In genomic region chr6:151292974-151293373, GRCh38 we compare ENCODE assay signal across 18 cellular contexts. TPM values are rescaled to one million over a fixed set of nuclear protein-coding genes. Genes with fewer than 3 reads are reported as not detected.
DNase-seq lines count a peak whose midpoint lies in the region; ATAC-seq and TF ChIP-seq lines count a peak whose summit lies in the region.
"Had no signal": no experiment of that assay in that cellular context is flagged by ENCODE, and none has a peak within 500 bp of the region (broad histone marks: within the 10 kb centered on the region; RNA-seq: fewer than 3 reads in every experiment).

No MANE protein-coding gene starts in this region.

- no peaks in the 10 kb centered on the region for H3K27me3 ChIP-seq in brain microvascular endothelial cell (replicated peaks)
- H3K27me3 ChIP-seq in lower lobe of right lung (ENCODE audit: low read depth): no peaks in the 10 kb centered on the region
- no peaks in the 10 kb centered on the region for H3K27me3 ChIP-seq in subcutaneous abdominal adipose tissue (ENCODE audit: control insufficient read depth in 5 of 5, insufficient read depth in 4 of 5, low read length in 5 of 5)
- H3K27me3 ChIP-seq in adrenal gland: no peaks in the 10 kb centered on the region
- H3K27me3 ChIP-seq: SJSA1 had no signal

- WGBS in adrenal gland, 4 donors: 52 to 75% (median 61%) methylated on average over 3 of the region's 3 CpGs

- no peaks in the 10 kb centered on the region for H3K9me3 ChIP-seq in lower lobe of right lung
- no peaks in the 10 kb centered on the region for H3K9me3 ChIP-seq in subcutaneous abdominal adipose tissue (ENCODE audit: control insufficient read depth in 5 of 5, low read length in 5 of 5)
- H3K9me3 ChIP-seq in adrenal gland (replicated peaks in 1 of 3): no peaks in the 10 kb centered on the region
- H3K9me3 ChIP-seq: neutrophil, SJSA1 had no signal

- intact Hi-C loops in lower lobe of right lung (cut with DNase I) (no loop called here), adrenal gland (cut with DNase I) (no loop called here)

- H3K27ac ChIP-seq in brain microvascular endothelial cell: peak overlapping the region; percentile 76
- peak overlapping the region; percentile 67 for H3K27ac ChIP-seq in lower lobe of right lung
- peak overlapping the region; percentile 61 for H3K27ac ChIP-seq in subcutaneous abdominal adipose tissue (ENCODE audit: low read depth, low read length)
- peak overlapping the region in 2 of 5 donors; percentile 56 to 84 for H3K27ac ChIP-seq in adrenal gland
- H3K27ac ChIP-seq: neutrophil, SJSA1 had no signal

- no peak for TF ChIP-seq POLR2A in adrenal gland (IDR thresholded peaks at IDR 0.05)

- peak; percentile 38 for DNase-seq in H4 (ENCODE audit: low spot score)
- no peak for DNase-seq in brain microvascular endothelial cell
- no peak for DNase-seq in lower lobe of right lung
- DNase-seq in NCI-H2107 (lab: John Stamatoyannopoulos, UW): no peak
- no peak for DNase-seq in mucosa of gallbladder (ENCODE audit: low spot score)
- DNase-seq in adrenal gland: no peak
- DNase-seq: activated CD4-positive, alpha-beta T cell treated with anti-CD3 and anti-CD28 coated beads, Interleukin-2, amount 50 U/mL, for 1 hour; activated T-cell treated with anti-CD3 and anti-CD28 coated beads, Interleukin-2, amount 50 U/mL, for 72 hours; C1 segment of cervical spinal cord; cortex of kidney; H9; NCI-H1105; NCI-H345 had no signal

- no peak for TF ChIP-seq CTCF in brain microvascular endothelial cell (IDR thresholded peaks at IDR 0.05; ENCODE audit: low read depth, low read length, missing control alignments)
- TF ChIP-seq CTCF in lower lobe of right lung (IDR thresholded peaks at IDR 0.05): no peak
- no peak for TF ChIP-seq CTCF in adrenal gland (IDR thresholded peaks at IDR 0.05)

- H3K4me3 ChIP-seq in brain microvascular endothelial cell (ENCODE audit: low read depth, low read length) (no peak overlapping the region), lower lobe of right lung (no peak overlapping the region), subcutaneous abdominal adipose tissue (ENCODE audit: low read depth in 1 of 5, low read length in 5 of 5) (no peak overlapping the region), adrenal gland (no peak overlapping the region)
- H3K4me3 ChIP-seq: SJSA1 had no signal

- H3K36me3 ChIP-seq in brain microvascular endothelial cell (replicated peaks) (peaks cover 2% of the 10 kb centered on the region), lower lobe of right lung (no peaks in the 10 kb centered on the region), subcutaneous abdominal adipose tissue (ENCODE audit: control insufficient read depth in 5 of 5, insufficient read depth in 5 of 5, low read length in 5 of 5) (no peaks in the 10 kb centered on the region), adrenal gland (replicated peaks in 1 of 2) (no peaks in the 10 kb centered on the region)
- H3K36me3 ChIP-seq: neutrophil, SJSA1 had no signal

- peak; percentile 9 to 12 for ATAC-seq in lower lobe of right lung
- ATAC-seq in GM18867 (IDR thresholded peaks at IDR 0.05; ENCODE audit: unreplicated experiment): no peak
- ATAC-seq: activated T-cell treated with anti-CD3 and anti-CD28 coated beads, Interleukin-2, amount 50 U/mL, for 72 hours had no signal

- no peak overlapping the region for H3K9ac ChIP-seq in subcutaneous abdominal adipose tissue (ENCODE audit: low read length in 5 of 5)

- H3K4me1 ChIP-seq in lower lobe of right lung (peaks cover 16% of the 10 kb centered on the region), subcutaneous abdominal adipose tissue (ENCODE audit: control insufficient read depth in 5 of 5, insufficient read depth in 5 of 5, low read length in 5 of 5) (peaks cover 8 to 47% (median 29%) of the 10 kb centered on the region in 5 donors), adrenal gland (replicated peaks in 1 of 2) (no peaks in the 10 kb centered on the region)
- H3K4me1 ChIP-seq: SJSA1 had no signal

- in situ Hi-C loops in brain microvascular endothelial cell (cut with HindIII; ENCODE audit: low pct_ligation_motif_present, low sequenced_read_pairs): no loop called here

RNA-seq across cellular contexts. Expression of gene AKAP12, which starts 53.2 kb away (rescaled TPM):
- 4.8 and 6.5 TPM in 2 replicates for total RNA-seq in H4 (2014; rRNA removed; shearing (Covaris generic))
- 38.8 TPM for total RNA-seq in lower lobe of right lung
- 81.0 TPM for total RNA-seq in mucosa of gallbladder
- 10 to 100 TPM; 19.4 to 46.1 (median 27.2) TPM for total RNA-seq in adrenal gland
- 10 to 100 TPM; 10.8 to 16.7 (median 15.2) TPM for polyA plus RNA-seq in adrenal gland
- polyA plus RNA-seq: IgD-negative memory B cell had no signal
